12 cellular contexts compared by ENCODE assay signal in the genomic region with DNA sequence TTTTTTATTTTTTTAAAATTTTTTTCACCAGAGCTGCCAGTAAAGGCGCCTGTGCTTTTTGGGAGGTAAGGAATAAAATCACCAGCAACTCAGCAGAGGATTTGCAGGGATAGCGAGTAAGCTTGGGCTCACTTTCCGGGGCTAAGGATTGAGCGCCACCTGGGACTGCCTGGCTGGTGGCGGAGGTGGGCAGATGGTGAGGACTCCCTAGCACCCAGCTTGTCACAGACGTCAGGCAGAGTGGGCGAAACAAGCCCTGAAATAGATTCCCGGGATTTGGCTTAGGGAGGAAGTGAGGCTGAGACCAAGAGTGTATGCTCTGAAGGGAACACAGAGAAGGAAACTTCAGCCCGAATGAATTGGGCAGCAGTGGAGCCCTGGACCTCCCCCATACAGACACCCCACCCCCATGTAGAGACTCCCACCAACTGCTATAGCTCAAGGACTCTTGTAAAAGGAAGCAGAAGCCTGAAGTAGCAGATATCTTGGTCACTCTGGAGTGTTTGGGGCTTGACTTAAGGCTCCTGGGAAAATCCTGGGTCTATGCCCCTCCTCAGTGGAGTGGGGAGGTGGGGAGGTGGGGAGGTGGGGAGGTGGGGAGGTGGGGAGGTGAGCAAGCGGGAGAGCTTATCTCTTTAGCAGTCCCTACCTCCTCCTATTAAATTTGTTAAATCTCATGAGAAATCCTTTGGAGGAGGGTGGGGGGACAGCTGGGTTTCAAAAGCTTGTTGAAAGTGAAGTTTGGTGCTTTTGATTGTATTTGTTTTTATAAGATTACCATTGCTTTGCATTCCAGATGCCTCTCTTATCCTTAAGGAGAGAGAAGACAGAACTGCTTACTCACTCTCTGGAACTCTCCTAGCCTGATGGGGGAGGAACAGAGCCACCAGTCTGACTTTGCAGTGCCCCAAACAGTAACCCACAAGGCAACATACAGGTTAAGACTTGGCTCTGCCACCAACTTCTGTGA. TPM values are rescaled to one million over a fixed set of nuclear protein-coding genes. Genes with fewer than 3 reads are reported as not detected.
DNase-seq lines count a peak whose midpoint lies in the region; ATAC-seq and TF ChIP-seq lines count a peak whose summit lies in the region.
"Had no signal": no experiment of that assay in that cellular context is flagged by ENCODE, and none has a peak within 500 bp of the region (broad histone marks: within the 10 kb centered on the region; RNA-seq: fewer than 3 reads in every experiment).

No MANE protein-coding gene starts in this region.

- H3K4me1 Mint-ChIP-seq in progenitor cell of endocrine pancreas (ENCODE audit: low read depth): no peaks in the 10 kb centered on the region

- no peak overlapping the region for H3K4me3 Mint-ChIP-seq in progenitor cell of endocrine pancreas (ENCODE audit: low read depth)

- H3K27ac ChIP-seq in HUES48 (ENCODE audit: low read depth, low read length) (peak overlapping the region; percentile 45), thyroid gland (peak overlapping the region; percentile 86 to 95 (median 90)), colonic mucosa (no peak overlapping the region)
- H3K27ac ChIP-seq: Peyer's patch, testis had no signal

- H3K27me3 ChIP-seq in HUES48 (ENCODE audit: control insufficient read depth, insufficient read depth, low read length) (no peaks in the 10 kb centered on the region), adipocyte (replicated peaks; ENCODE audit: control insufficient read depth, insufficient read depth, low read length) (no peaks in the 10 kb centered on the region), thyroid gland (no peaks in the 10 kb centered on the region), colonic mucosa (no peaks in the 10 kb centered on the region)
- H3K27me3 ChIP-seq: Peyer's patch, testis had no signal

- H3K9ac ChIP-seq in HUES48 (ENCODE audit: low read depth, low read length) (no peak overlapping the region), adipocyte (ENCODE audit: low read length) (peak overlapping the region; percentile 53), colonic mucosa (ENCODE audit: low read depth in 2 of 2, low read length in 2 of 2) (no peak overlapping the region)

- H3K9me3 ChIP-seq in HUES48 (ENCODE audit: control insufficient read depth, insufficient read depth, low read length): no peaks in the 10 kb centered on the region
- no peaks in the 10 kb centered on the region for H3K9me3 ChIP-seq in adipocyte (ENCODE audit: control insufficient read depth, low read length)
- no peaks in the 10 kb centered on the region for H3K9me3 ChIP-seq in thyroid gland
- H3K9me3 ChIP-seq in colonic mucosa: no peaks in the 10 kb centered on the region
- H3K9me3 ChIP-seq: mucosa of descending colon, Peyer's patch, testis had no signal

- peaks cover 14% of the 10 kb centered on the region for H3K4me1 ChIP-seq in HUES48 (ENCODE audit: control insufficient read depth, insufficient read depth, low read length)
- H3K4me1 ChIP-seq in adipocyte (ENCODE audit: control insufficient read depth, insufficient read depth, low read length): peaks cover 48% of the 10 kb centered on the region
- peaks cover 68 to 75% of the 10 kb centered on the region in 2 donors for H3K4me1 ChIP-seq in thyroid gland
- H3K4me1 ChIP-seq in colonic mucosa: no peaks in the 10 kb centered on the region
- H3K4me1 ChIP-seq: Peyer's patch had no signal

- DNase-seq in adipocyte (ENCODE audit: low read depth) (peak; percentile 77), hepatic stellate cell (ENCODE audit: low spot score) (peak; percentile 88), thyroid gland (peak; percentile 76 to 77), colonic mucosa (no peak), progenitor cell of endocrine pancreas (ENCODE audit: low spot score, unreplicated experiment) (no peak)
- DNase-seq: mucosa of descending colon, NCI-H1092 treated with DMSO at 0.1 percent for 48 hours, testis had no signal

- H3K4me3 ChIP-seq in HUES48 (ENCODE audit: low read depth, low read length): no peak overlapping the region
- H3K4me3 ChIP-seq in adipocyte (ENCODE audit: low read length): no peak overlapping the region
- no peak overlapping the region for H3K4me3 ChIP-seq in thyroid gland (replicated peaks in 1 of 3)
- H3K4me3 ChIP-seq in colonic mucosa: no peak overlapping the region
- H3K4me3 ChIP-seq: mucosa of descending colon, Peyer's patch, testis had no signal

- no peaks in the 10 kb centered on the region for H3K36me3 Mint-ChIP-seq in progenitor cell of endocrine pancreas (ENCODE audit: insufficient read depth)

- ATAC-seq in HG03095 (IDR thresholded peaks at IDR 0.05; ENCODE audit: unreplicated experiment) (no peak), HG02763 (IDR thresholded peaks at IDR 0.05; ENCODE audit: unreplicated experiment) (no peak)
- ATAC-seq: mucosa of descending colon had no signal

- H3K27me3 Mint-ChIP-seq in progenitor cell of endocrine pancreas: no peaks in the 10 kb centered on the region

- H3K36me3 ChIP-seq in HUES48 (ENCODE audit: control insufficient read depth, insufficient read depth, low read length) (no peaks in the 10 kb centered on the region), adipocyte (ENCODE audit: control insufficient read depth, insufficient read depth, low read length, severe bottlenecking) (no peaks in the 10 kb centered on the region), thyroid gland (no peaks in the 10 kb centered on the region), colonic mucosa (no peaks in the 10 kb centered on the region)
- H3K36me3 ChIP-seq: Peyer's patch had no signal

- TF ChIP-seq POLR2A in thyroid gland (IDR thresholded peaks at IDR 0.05): peak in 1 of 2 donors; percentile 42

- intact Hi-C loops in thyroid gland (cut with DNase I) (no loop called here), colonic mucosa (cut with DNase I) (no loop called here)

- H3K9me3 Mint-ChIP-seq in progenitor cell of endocrine pancreas (ENCODE audit: low read depth): no peaks in the 10 kb centered on the region

- no peak overlapping the region for H3K27ac Mint-ChIP-seq in progenitor cell of endocrine pancreas

- TF ChIP-seq CTCF in thyroid gland (IDR thresholded peaks at IDR 0.05): no peak
- TF ChIP-seq CTCF in colonic mucosa (IDR thresholded peaks at IDR 0.05): no peak
- TF ChIP-seq CTCF in progenitor cell of endocrine pancreas (IDR thresholded peaks at IDR 0.05; ENCODE audit: unreplicated experiment): no peak

- 43 to 55% methylated on average over 10 of the region's 10 CpGs for WGBS in thyroid gland, 2 donors

RNA-seq across cellular contexts. Expression of a gene that starts 8.2 kb away (rescaled TPM):
- total RNA-seq in thyroid gland (10 to 100 TPM; 32.8 to 57.4 (median 48.9) TPM), colonic mucosa (1 to 10 TPM; 2.0 to 5.7 TPM), progenitor cell of endocrine pancreas (4.9 and 5.9 TPM in 2 replicates)

Comparison
In these comparisons a context has a peak if more than half of its experiments do, and no peak if none do; other contexts are left out.
1. DNase-seq: peak in adipocyte (single experiment), hepatic stellate cell (single experiment) and thyroid gland (2 of 2); none in colonic mucosa (single experiment) and progenitor cell of endocrine pancreas (single experiment).